Comparison of ENCODE assay signal across 12 cellular contexts in the genomic region with DNA sequence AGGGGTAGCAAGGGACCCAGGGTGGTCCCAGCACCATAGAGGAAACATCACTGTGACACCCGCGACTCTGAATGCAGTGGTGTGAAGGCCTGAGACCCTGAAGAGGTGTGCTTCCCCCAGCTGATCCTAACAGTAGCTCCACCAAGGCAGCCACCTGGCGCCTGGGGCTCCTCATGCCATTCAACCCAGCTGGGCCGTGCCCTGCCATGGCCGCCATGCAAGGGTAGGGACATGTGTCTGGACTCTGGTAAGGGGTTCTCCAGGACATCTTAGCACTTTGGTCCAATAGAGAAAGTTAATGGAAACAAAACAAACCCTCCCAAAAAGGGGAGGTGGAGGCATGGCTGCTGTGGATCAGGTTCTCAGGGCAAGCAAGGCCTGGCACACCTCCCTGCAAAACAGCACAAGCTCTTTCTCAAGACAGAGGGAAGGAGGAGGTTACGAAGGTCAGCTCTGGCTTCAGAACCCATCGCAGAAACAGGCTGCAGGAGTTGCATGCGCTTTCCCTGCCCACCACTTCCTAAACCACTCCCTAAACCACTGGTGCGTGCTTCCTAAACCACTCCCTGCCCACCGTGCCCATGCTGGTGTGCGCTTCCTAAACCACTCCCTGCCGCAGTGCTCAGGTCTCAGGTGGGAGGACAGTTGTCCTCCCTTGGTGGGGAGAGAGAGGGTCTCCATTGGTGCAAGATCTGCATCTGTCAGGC.
DNase-seq lines count a peak whose midpoint lies in the region; ATAC-seq and TF ChIP-seq lines count a peak whose summit lies in the region.
"Had no signal": no experiment of that assay in that cellular context is flagged by ENCODE, and none has a peak within 500 bp of the region (broad histone marks: within the 10 kb centered on the region; RNA-seq: fewer than 3 reads in every experiment).

No MANE protein-coding gene starts in this region.

- H3K27me3 Mint-ChIP-seq in activated B cell treated with CpG ODN at 0.5 μM for 24 hours, result no peaks in the 10 kb centered on the region
- no peaks in the 10 kb centered on the region for H3K27me3 Mint-ChIP-seq in mesothelial cell of epicardium (ENCODE audit: low read depth)

- CTCF ChIA-PET in activated B cell treated with CpG ODN at 0.5 μM for 24 hours (lab: Charles Lee), result no interaction called here

- DNase-seq in activated B cell treated with CpG ODN at 0.5 μM for 24 hours (no peak), left lobe of liver (ENCODE audit: low spot score) (no peak), mesothelial cell of epicardium (ENCODE audit: low spot score in 2 of 2, unreplicated experiment in 2 of 2) (no peak)
- DNase-seq: amygdala, foreskin keratinocyte, natural killer cell, NCI-H446, Peyer's patch had no signal

- no peaks in the 10 kb centered on the region for H3K9me3 Mint-ChIP-seq in activated B cell treated with CpG ODN at 0.5 μM for 24 hours
- no peaks in the 10 kb centered on the region for H3K9me3 Mint-ChIP-seq in mesothelial cell of epicardium
- H3K9me3 Mint-ChIP-seq: natural killer cell had no signal

- H3K36me3 ChIP-seq in neutrophil, result peaks cover 97% of the 10 kb centered on the region

- intact Hi-C loops in activated B cell treated with CpG ODN at 0.5 μM for 24 hours (cut with micrococcal nuclease), result no loop called here

- H3K27ac Mint-ChIP-seq in activated B cell treated with CpG ODN at 0.5 μM for 24 hours, result peak overlapping the region; percentile 81
- H3K27ac Mint-ChIP-seq in mesothelial cell of epicardium, result no peak overlapping the region

- peaks cover 26 to 27% of the 10 kb centered on the region in 2 experiments for H3K4me1 ChIP-seq in neutrophil (ENCODE audit: control insufficient read depth in 1 of 2, insufficient read depth in 1 of 2, low read depth in 1 of 2, low read length in 1 of 2)
- H3K4me1 ChIP-seq: foreskin keratinocyte had no signal

- ATAC-seq in GM18498 (IDR thresholded peaks at IDR 0.05; ENCODE audit: unreplicated experiment) (peak; percentile 46), HG02884 (IDR thresholded peaks at IDR 0.05; ENCODE audit: unreplicated experiment) (peak; percentile 52), activated B cell treated with CpG ODN at 0.5 μM for 24 hours (ENCODE audit: low read depth) (peak; percentile 57), left lobe of liver (no peak), GM21515 (IDR thresholded peaks at IDR 0.05; ENCODE audit: unreplicated experiment) (no peak)
- ATAC-seq: natural killer cell had no signal

- H3K4me3 ChIP-seq in neutrophil (ENCODE audit: low read depth in 1 of 2, low read length in 1 of 2), result no peak overlapping the region
- H3K4me3 ChIP-seq: Peyer's patch had no signal

- no peaks in the 10 kb centered on the region for H3K9me3 ChIP-seq in neutrophil
- H3K9me3 ChIP-seq: Peyer's patch had no signal

- TF ChIP-seq CTCF in activated B cell treated with CpG ODN at 0.5 μM for 24 hours (IDR thresholded peaks at IDR 0.05) (no peak), neutrophil (IDR thresholded peaks at IDR 0.05) (no peak), mesothelial cell of epicardium (IDR thresholded peaks at IDR 0.05; ENCODE audit: unreplicated experiment) (no peak)

- no peaks in the 10 kb centered on the region for H3K27me3 ChIP-seq in neutrophil
- H3K27me3 ChIP-seq: foreskin keratinocyte, Peyer's patch had no signal

- H3K4me1 Mint-ChIP-seq in activated B cell treated with CpG ODN at 0.5 μM for 24 hours (peaks cover 53% of the 10 kb centered on the region), mesothelial cell of epicardium (no peaks in the 10 kb centered on the region)

- peak overlapping the region; percentile 65 for H3K27ac ChIP-seq in neutrophil
- H3K27ac ChIP-seq: foreskin keratinocyte, Peyer's patch had no signal

- POLR2A ChIA-PET in activated B cell treated with CpG ODN at 0.5 μM for 24 hours (lab: Charles Lee), result no interaction called here

- H3K36me3 Mint-ChIP-seq in activated B cell treated with CpG ODN at 0.5 μM for 24 hours (ENCODE audit: low read depth), result peaks cover 92% of the 10 kb centered on the region
- H3K36me3 Mint-ChIP-seq in mesothelial cell of epicardium, result peaks cover 46% of the 10 kb centered on the region
- H3K36me3 Mint-ChIP-seq: natural killer cell had no signal

- H3K4me3 Mint-ChIP-seq in activated B cell treated with CpG ODN at 0.5 μM for 24 hours (peak overlapping the region; percentile 68), mesothelial cell of epicardium (no peak overlapping the region)
- H3K4me3 Mint-ChIP-seq: natural killer cell had no signal

Comparison
In these comparisons a context has a peak if more than half of its experiments do, and no peak if none do; other contexts are left out.
1. ATAC-seq: peak in GM18498 (single experiment), HG02884 (single experiment) and activated B cell treated with CpG ODN at 0.5 μM for 24 hours (single experiment); none in left lobe of liver (single experiment) and GM21515 (single experiment).